In genomic region chr11:96094156-96094555, GRCh38 we compare ENCODE assay signal across 22 cellular contexts.
A peak's percentile ranks its signal among the peaks of the same experiment; 100 is the strongest.
DNase-seq lines count a peak whose midpoint lies in the region; ATAC-seq, FAIRE-seq and TF ChIP-seq lines count a peak whose summit lies in the region.
"Had no signal": no experiment of that assay in that cellular context is flagged by ENCODE, and none has a peak within 500 bp of the region (broad histone marks: within the 10 kb centered on the region; RNA-seq: fewer than 3 reads in every experiment).

No MANE protein-coding gene starts in this region.

- H3K9ac ChIP-seq in K562 (ENCODE audit: insufficient read depth in 1 of 2, low read depth in 2 of 2, low read length in 2 of 2) = no peak overlapping the region
- no peak overlapping the region for H3K9ac ChIP-seq in MM.1S (ENCODE audit: low read length)
- H3K9ac ChIP-seq: GM23248 had no signal

- H3K9me1 ChIP-seq in K562 (ENCODE audit: control insufficient read depth, insufficient read depth, low read length) = no peaks in the 10 kb centered on the region

- no peaks in the 10 kb centered on the region for H3K9me2 ChIP-seq in MM.1S (replicated peaks; ENCODE audit: insufficient read depth, low read length)

- H3K79me2 ChIP-seq in K562 (ENCODE audit: control insufficient read depth, insufficient read depth, low read length) (no peaks in the 10 kb centered on the region), MM.1S (ENCODE audit: low read length) (no peaks in the 10 kb centered on the region)

- CTCF ChIA-PET in CD8-positive, alpha-beta memory T cell (lab: Charles Lee) = interaction anchor here (8.2 kb wide), 1 partner anchor 248 kb away, joined by 96 read pairs; the partner anchor contains the start of gene MAML2
- CTCF ChIA-PET in K562 (lab: Yijun Ruan, JAX; ENCODE audit: low intra/inter-chr PET ratio) = no interaction called here

- no peaks in the 10 kb centered on the region for H3K9me3 Mint-ChIP-seq in activated T-cell treated with anti-CD3 and anti-CD28 coated beads, Interleukin-2, amount 50 U/mL, for 24 hours
- H3K9me3 Mint-ChIP-seq in activated T-cell treated with anti-CD3 and anti-CD28 coated beads, Interleukin-2, amount 50 U/mL, for 4 hours = no peaks in the 10 kb centered on the region
- no peaks in the 10 kb centered on the region for H3K9me3 Mint-ChIP-seq in CD8-positive, alpha-beta memory T cell
- H3K9me3 Mint-ChIP-seq in stimulated activated memory B cell treated with anti-CD40 and anti-IgM and Interleukin-4, amounts not matched to agents 10 μg/mL and 1 μg/mL and 100 μg/mL, for 72 hours = no peaks in the 10 kb centered on the region

- H3K4me3 ChIP-seq in CD8-positive, alpha-beta memory T cell (ENCODE audit: low read length) = no peak overlapping the region
- H3K4me3 ChIP-seq in K562 = no peak overlapping the region
- no peak overlapping the region for H3K4me3 ChIP-seq in MM.1S (ENCODE audit: low read length)
- H3K4me3 ChIP-seq: GM23248, HAP-1 had no signal

- H3K27ac Mint-ChIP-seq in activated T-cell treated with anti-CD3 and anti-CD28 coated beads, Interleukin-2, amount 50 U/mL, for 24 hours = peak overlapping the region; percentile 1
- H3K27ac Mint-ChIP-seq in CD8-positive, alpha-beta memory T cell = peak overlapping the region in 6 of 8 donors; percentile 8 to 74 (median 34)
- H3K27ac Mint-ChIP-seq in stimulated activated memory B cell treated with anti-CD40 and anti-IgM and Interleukin-4, amounts not matched to agents 10 μg/mL and 1 μg/mL and 100 μg/mL, for 72 hours = peak overlapping the region; percentile 24
- H3K27ac Mint-ChIP-seq: CD14-positive monocyte had no signal

- DNase-seq in activated T-cell treated with anti-CD3 and anti-CD28 coated beads, Interleukin-2, amount 50 U/mL, for 24 hours = no peak
- DNase-seq in activated T-cell treated with anti-CD3 and anti-CD28 coated beads, Interleukin-2, amount 50 U/mL, for 4 hours = no peak
- no peak for DNase-seq in CD8-positive, alpha-beta memory T cell
- DNase-seq in K562 (ENCODE audit: extremely low read depth in 1 of 4, low spot score in 3 of 4) (no peak), omental fat pad (ENCODE audit: low spot score) (no peak), MM.1S (no peak), NOMO-1 treated with dmso at 0.1 percent for 144 hours (lab: John Stamatoyannopoulos, UW; ENCODE audit: unreplicated experiment) (no peak)
- DNase-seq: DMS53, GM23248, NCI-H1105 treated with DMSO at 0.1 percent for 48 hours, NCI-H1694, NCI-H2081 treated with DMSO at 0.1 percent for 48 hours, NCI-H510A, NCI-H774, SIG-M5 had no signal

- H3K36me3 ChIP-seq in CD8-positive, alpha-beta memory T cell (ENCODE audit: insufficient read depth, low read length) = no peaks in the 10 kb centered on the region
- peaks cover 4% of the 10 kb centered on the region; the same call in 2 of the 3 replicates for H3K36me3 ChIP-seq in K562 (ENCODE audit: control insufficient read depth, insufficient read depth, low read length)
- no peaks in the 10 kb centered on the region for H3K36me3 ChIP-seq in MM.1S (replicated peaks; ENCODE audit: insufficient read depth, low read length)
- H3K36me3 ChIP-seq: HAP-1 had no signal

- no peaks in the 10 kb centered on the region for H4K20me1 ChIP-seq in K562 (replicated peaks; ENCODE audit: control insufficient read depth, insufficient read depth, low read length)
- H4K20me1 ChIP-seq in MM.1S (ENCODE audit: insufficient read depth, low read length) = no peaks in the 10 kb centered on the region

- WGBS in K562 (ENCODE audit: insufficient coverage, low coverage, missing lambda C conversion rate) = 21% methylated on average over 2 of the region's 2 CpGs

- POLR2A ChIA-PET in CD8-positive, alpha-beta memory T cell (lab: Charles Lee) = no interaction called here
- POLR2A ChIA-PET in K562 (lab: Yijun Ruan, JAX) = no interaction called here

- no peak for FAIRE-seq in K562 (lab: Jason Lieb, UNC)
- FAIRE-seq: GM12891, GM18507 had no signal

- peaks cover 5% of the 10 kb centered on the region for H3K4me1 ChIP-seq in CD8-positive, alpha-beta memory T cell (ENCODE audit: insufficient read depth, low read length)
- H3K4me1 ChIP-seq in K562 (replicated peaks in 1 of 2; ENCODE audit: control insufficient read depth in 2 of 2, insufficient read depth in 2 of 2, low read length in 2 of 2) (peaks cover 3 to 4% of the 10 kb centered on the region in 2 experiments; a peak in 4 of 5 replicates), MM.1S (ENCODE audit: low read length) (no peaks in the 10 kb centered on the region)

- H2AFZ ChIP-seq in K562 (ENCODE audit: low read depth, low read length) = no peak overlapping the region
- no peak overlapping the region for H2AFZ ChIP-seq in MM.1S (ENCODE audit: low read length)
- H2AFZ ChIP-seq: GM23248 had no signal

- H3K27me3 Mint-ChIP-seq in activated T-cell treated with anti-CD3 and anti-CD28 coated beads, Interleukin-2, amount 50 U/mL, for 24 hours = no peaks in the 10 kb centered on the region
- no peaks in the 10 kb centered on the region for H3K27me3 Mint-ChIP-seq in activated T-cell treated with anti-CD3 and anti-CD28 coated beads, Interleukin-2, amount 50 U/mL, for 4 hours (ENCODE audit: low read depth)
- H3K27me3 Mint-ChIP-seq in CD8-positive, alpha-beta memory T cell = no peaks in the 10 kb centered on the region
- no peaks in the 10 kb centered on the region for H3K27me3 Mint-ChIP-seq in stimulated activated memory B cell treated with anti-CD40 and anti-IgM and Interleukin-4, amounts not matched to agents 10 μg/mL and 1 μg/mL and 100 μg/mL, for 72 hours

- no peak for TF ChIP-seq RAD21 in K562 (CRISPR knock-in tag; conservative IDR thresholded peaks at IDR 0.05 in 1 of 2, IDR thresholded peaks at IDR 0.05 in 1 of 2)

- in situ Hi-C loops in K562 (cut with MboI) = no loop called here

- H3K4me1 Mint-ChIP-seq in activated T-cell treated with anti-CD3 and anti-CD28 coated beads, Interleukin-2, amount 50 U/mL, for 24 hours (ENCODE audit: low read depth) = peaks cover 86% of the 10 kb centered on the region
- peaks cover 69% of the 10 kb centered on the region for H3K4me1 Mint-ChIP-seq in activated T-cell treated with anti-CD3 and anti-CD28 coated beads, Interleukin-2, amount 50 U/mL, for 4 hours (ENCODE audit: low read depth)
- H3K4me1 Mint-ChIP-seq in CD8-positive, alpha-beta memory T cell = peaks cover 38 to 82% (median 74%) of the 10 kb centered on the region in 3 donors
- H3K4me1 Mint-ChIP-seq in stimulated activated memory B cell treated with anti-CD40 and anti-IgM and Interleukin-4, amounts not matched to agents 10 μg/mL and 1 μg/mL and 100 μg/mL, for 72 hours = peaks cover 22% of the 10 kb centered on the region

- no peak for TF ChIP-seq EP300 in K562 (IDR thresholded peaks at IDR 0.05; ENCODE audit: low read length)

- no peak for ATAC-seq in activated T-cell treated with anti-CD3 and anti-CD28 coated beads, Interleukin-2, amount 50 U/mL, for 4 hours
- ATAC-seq in K562 (no peak), omental fat pad (ENCODE audit: low FRiP score) (no peak)
- no peak for ATAC-seq in stimulated activated memory B cell treated with anti-CD40 and anti-IgM and Interleukin-4, amounts not matched to agents 10 μg/mL and 1 μg/mL and 100 μg/mL, for 72 hours

- no peak overlapping the region for H3K27ac ChIP-seq in CD8-positive, alpha-beta memory T cell (ENCODE audit: low read depth, low read length)
- no peak overlapping the region for H3K27ac ChIP-seq in K562 (ENCODE audit: extremely low read depth, low read depth, low read length)
- no peak overlapping the region for H3K27ac ChIP-seq in MM.1S (ENCODE audit: low read length)
- H3K27ac ChIP-seq: 22Rv1, GM23248, RWPE1 had no signal

- no peak for TF ChIP-seq POLR2A in K562 (conservative IDR thresholded peaks at IDR 0.05)

- no peaks in the 10 kb centered on the region for H3F3A ChIP-seq in MM.1S (ENCODE audit: insufficient read depth, low read length)

- TF ChIP-seq CTCF in K562 (IDR thresholded peaks at IDR 0.05 in 2 of 3, conservative IDR thresholded peaks at IDR 0.05 in 1 of 3; ENCODE audit: insufficient read depth in 2 of 3, low read depth in 1 of 3, low read length in 3 of 3) = no peak
- no peak for TF ChIP-seq CTCF in omental fat pad (IDR thresholded peaks at IDR 0.05)
- no peak for TF ChIP-seq CTCF in MM.1S (IDR thresholded peaks at IDR 0.05; ENCODE audit: low read length)

- intact Hi-C loops in K562 (cut with micrococcal nuclease) = no loop called here

- H3K36me3 Mint-ChIP-seq in activated T-cell treated with anti-CD3 and anti-CD28 coated beads, Interleukin-2, amount 50 U/mL, for 24 hours (ENCODE audit: low read depth) = peaks cover 59% of the 10 kb centered on the region
- H3K36me3 Mint-ChIP-seq in activated T-cell treated with anti-CD3 and anti-CD28 coated beads, Interleukin-2, amount 50 U/mL, for 4 hours (ENCODE audit: insufficient read depth) = peaks cover 30% of the 10 kb centered on the region
- peaks cover 4 to 33% (median 8%) of the 10 kb centered on the region in 3 donors for H3K36me3 Mint-ChIP-seq in CD8-positive, alpha-beta memory T cell
- peaks cover 22% of the 10 kb centered on the region for H3K36me3 Mint-ChIP-seq in stimulated activated memory B cell treated with anti-CD40 and anti-IgM and Interleukin-4, amounts not matched to agents 10 μg/mL and 1 μg/mL and 100 μg/mL, for 72 hours

- no TSS peak for BruUV-seq in K562 (replicated peaks; lab: Mats Ljungman, UMichigan)

- no peaks in the 10 kb centered on the region for H3K9me3 ChIP-seq in CD8-positive, alpha-beta memory T cell (ENCODE audit: low read length)
- H3K9me3 ChIP-seq in K562 (replicated peaks; ENCODE audit: control insufficient read depth, insufficient read depth, low read depth, low read length) (no peaks in the 10 kb centered on the region), MM.1S (replicated peaks; ENCODE audit: insufficient read depth, low read length) (no peaks in the 10 kb centered on the region)
- H3K9me3 ChIP-seq: HAP-1 had no signal

- H3K4me2 ChIP-seq in K562 (ENCODE audit: insufficient read depth, low read length) (no peak overlapping the region), MM.1S (ENCODE audit: low read depth, low read length) (no peak overlapping the region)

- no peak overlapping the region for H3K4me3 Mint-ChIP-seq in activated T-cell treated with anti-CD3 and anti-CD28 coated beads, Interleukin-2, amount 50 U/mL, for 24 hours
- no peak overlapping the region for H3K4me3 Mint-ChIP-seq in activated T-cell treated with anti-CD3 and anti-CD28 coated beads, Interleukin-2, amount 50 U/mL, for 4 hours
- no peak overlapping the region for H3K4me3 Mint-ChIP-seq in CD8-positive, alpha-beta memory T cell
- no peak overlapping the region for H3K4me3 Mint-ChIP-seq in stimulated activated memory B cell treated with anti-CD40 and anti-IgM and Interleukin-4, amounts not matched to agents 10 μg/mL and 1 μg/mL and 100 μg/mL, for 72 hours
- H3K4me3 Mint-ChIP-seq: CD14-positive monocyte had no signal

- no peaks in the 10 kb centered on the region for H3K27me3 ChIP-seq in CD8-positive, alpha-beta memory T cell (ENCODE audit: insufficient read depth, low read length, poor library complexity, severe bottlenecking)
- H3K27me3 ChIP-seq in K562 (ENCODE audit: control insufficient read depth in 2 of 2, insufficient read depth in 2 of 2, low read length in 2 of 2) (no peaks in the 10 kb centered on the region), MM.1S (replicated peaks; ENCODE audit: insufficient read depth, low read length) (no peaks in the 10 kb centered on the region)

TF ChIP-seq in K562, 482 proteins besides CTCF, POLR2A, EP300 and RAD21 (continues in another document):
- TF ChIP-seq HNRNPH1 (optimal IDR thresholded peaks at IDR 0.05; ENCODE audit: low read depth, low read length) (no peak), PURB (CRISPR knock-in tag; IDR thresholded peaks at IDR 0.05; ENCODE audit: low read depth) (no peak), BCOR (IDR thresholded peaks at IDR 0.05) (peak; percentile 51)
